Comparison of ENCODE assay signal across 9 cellular contexts in genomic region chr17:74757931-74758845, GRCh38. TPM values are rescaled to one million over a fixed set of nuclear protein-coding genes. Genes with fewer than 3 reads are reported as not detected.
DNase-seq lines count a peak whose midpoint lies in the region; ATAC-seq, FAIRE-seq and TF ChIP-seq lines count a peak whose summit lies in the region.
"Had no signal": no experiment of that assay in that cellular context is flagged by ENCODE, and none has a peak within 500 bp of the region (broad histone marks: within the 10 kb centered on the region; RNA-seq: fewer than 3 reads in every experiment).

No MANE protein-coding gene starts in this region.

- H3K4me1 ChIP-seq in parathyroid adenoma: peaks cover 74% of the 10 kb centered on the region

- H3K36me3 ChIP-seq in parathyroid adenoma (ENCODE audit: control insufficient read depth, insufficient read depth, low read length): no peaks in the 10 kb centered on the region

- TF ChIP-seq CTCF in RWPE1 (conservative IDR thresholded peaks at IDR 0.05; ENCODE audit: low read depth) (no peak), parathyroid adenoma (IDR thresholded peaks at IDR 0.05) (no peak)

- peaks cover 79% of the 10 kb centered on the region for H3K79me2 ChIP-seq in parathyroid adenoma

- peak; percentile 64 for ATAC-seq in esophagus mucosa

- no peak overlapping the region for H3K9ac ChIP-seq in parathyroid adenoma

- TF ChIP-seq POLR2A in GM12892 (IDR thresholded peaks at IDR 0.05; ENCODE audit: low read depth, low read length): no peak

- no peaks in the 10 kb centered on the region for H3K9me3 ChIP-seq in parathyroid adenoma (ENCODE audit: control insufficient read depth, low read length)

- H3K4me2 ChIP-seq in parathyroid adenoma (ENCODE audit: low read length): peak overlapping the region; percentile 36

- H3K27ac ChIP-seq in RWPE1 (peak overlapping the region; percentile 100), parathyroid adenoma (peak overlapping the region; percentile 94)

- peak overlapping the region; percentile 11 for H3K4me3 ChIP-seq in parathyroid adenoma (ENCODE audit: low read depth, low read length)

- peak overlapping the region; percentile 7 for H2AFZ ChIP-seq in parathyroid adenoma

- no peak for DNase-seq in GM12892 (ENCODE audit: insufficient read length)
- DNase-seq in RWPE1 (ENCODE audit: low spot score): peak; percentile 48
- DNase-seq in COLO829 (ENCODE audit: low spot score): no peak
- DNase-seq in HCEC 1CT: no peak
- DNase-seq in hippocampal formation (lab: John Stamatoyannopoulos, UW): no peak
- DNase-seq in stimulated activated CD4-positive, alpha-beta T cell treated with anti-CD3 and anti-CD28 coated beads, Interleukin-4, amount 100 ng/mL, for 1 hour: no peak

- FAIRE-seq in GM12892 (lab: Jason Lieb, UNC): peak; percentile 44
- FAIRE-seq: frontal cortex had no signal

- H3K27me3 ChIP-seq in parathyroid adenoma (ENCODE audit: control insufficient read depth, insufficient read depth, low read length): no peaks in the 10 kb centered on the region

- CTCF ChIA-PET in RWPE1 (lab: Yijun Ruan, JAX): interaction anchor here (0.6 to 5.5 kb wide), 6 partner anchors 9 to 1127 kb away, joined by 3 to 41 read pairs (median 10); partner anchors contain the start of gene RAB37

- POLR2A ChIA-PET in RWPE1 (lab: Yijun Ruan, JAX; ENCODE audit: low non-redundant PET): interaction anchor here (1.8 kb wide), 1 partner anchor 8 kb away, joined by 8 read pairs; no protein-coding TSS in a partner anchor

RNA-seq across cellular contexts. Expression of gene NHERF1, which starts 9.8 kb away (rescaled TPM):
- polyA plus RNA-seq in GM12892 (2012; ENCODE audit: missing spikeins): 26.2 TPM
- 297 TPM for total RNA-seq in esophagus mucosa

RNA-seq across cellular contexts. Expression of gene NAT9, which starts 18.0 kb away (rescaled TPM):
- polyA plus RNA-seq in GM12892 (2012; ENCODE audit: missing spikeins): 36.4 TPM
- total RNA-seq in esophagus mucosa: 14.6 TPM

RNA-seq across cellular contexts. Expression of gene RAB37, which starts 21.1 kb away (rescaled TPM):
- polyA plus RNA-seq in GM12892 (2012; ENCODE audit: missing spikeins): 10.3 TPM
- 0.96 TPM for total RNA-seq in esophagus mucosa

RNA-seq across cellular contexts. Expression of gene CD300LF, which starts 45.5 kb away (rescaled TPM):
- polyA plus RNA-seq in GM12892 (2012; ENCODE audit: missing spikeins): not detected
- total RNA-seq in esophagus mucosa: 0.40 TPM
